In the genomic region with DNA sequence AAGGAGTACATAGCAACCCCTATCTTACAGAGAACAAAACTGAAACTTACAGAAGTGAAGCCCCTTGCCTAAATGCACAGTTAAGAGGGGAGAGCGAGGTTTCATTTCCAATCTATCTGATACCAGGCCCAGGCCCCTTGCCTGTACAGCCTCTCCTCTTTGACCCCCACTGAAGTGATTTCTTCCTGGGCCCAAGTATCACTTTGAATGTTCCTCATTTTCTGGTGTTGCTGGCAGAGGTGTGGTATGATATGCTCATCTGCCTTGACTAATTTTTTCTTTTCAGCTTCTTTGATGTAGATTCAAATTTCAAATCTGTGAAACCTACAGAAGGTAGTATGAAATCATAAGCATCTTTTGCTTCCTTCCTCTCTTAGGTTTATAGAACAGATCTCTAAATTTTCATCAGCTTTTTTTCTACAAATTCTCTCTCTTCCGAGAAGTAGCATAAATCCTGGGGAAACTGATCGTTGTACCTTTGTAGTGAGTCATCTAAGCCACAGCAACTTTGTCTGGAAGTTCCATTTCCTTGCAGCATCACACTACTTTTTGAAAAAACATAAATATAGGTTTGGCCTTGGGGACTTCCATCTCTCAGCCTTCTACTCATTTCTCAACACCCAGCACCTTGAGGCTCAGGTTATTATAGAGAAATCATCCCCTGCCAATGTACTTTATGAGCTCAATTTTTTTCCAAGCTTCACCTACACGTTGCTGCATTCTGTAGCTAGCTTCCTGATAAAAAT, we compare ENCODE assay signal across 9 cellular contexts.
A peak's percentile ranks its signal among the peaks of the same experiment; 100 is the strongest.
DNase-seq lines count a peak whose midpoint lies in the region; ATAC-seq and TF ChIP-seq lines count a peak whose summit lies in the region.
"Had no signal": no experiment of that assay in that cellular context is flagged by ENCODE, and none has a peak within 500 bp of the region (broad histone marks: within the 10 kb centered on the region; RNA-seq: fewer than 3 reads in every experiment).

No MANE protein-coding gene starts in this region.

- H3K27ac Mint-ChIP-seq in activated B cell treated with CpG ODN at 0.5 μM for 24 hours (peak overlapping the region; percentile 77), progenitor cell of endocrine pancreas (no peak overlapping the region)

- H3K4me3 ChIP-seq in SK-N-SH (ENCODE audit: low read depth in 2 of 2, low read length in 1 of 2): no peak overlapping the region
- H3K4me3 ChIP-seq: smooth muscle cell had no signal

- TF ChIP-seq RAD21 in SK-N-SH (IDR thresholded peaks at IDR 0.05; ENCODE audit: low read length): no peak

- ATAC-seq in GM18870 (IDR thresholded peaks at IDR 0.05; ENCODE audit: unreplicated experiment) (peak; percentile 73), HG02610 (IDR thresholded peaks at IDR 0.05; ENCODE audit: unreplicated experiment) (peak; percentile 85), activated B cell treated with CpG ODN at 0.5 μM for 24 hours (ENCODE audit: low read depth) (peak; percentile 90)

- H3K9me2 ChIP-seq in SK-N-SH: no peaks in the 10 kb centered on the region

- no peak for DNase-seq in activated B cell treated with CpG ODN at 0.5 μM for 24 hours
- peak; percentile 52 for DNase-seq in stimulated activated CD4-positive, alpha-beta T cell treated with anti-CD3 and anti-CD28 coated beads, Interleukin-1b, Interleukin-23, amount 100 ng/mL, for 48 hours
- DNase-seq in NCI-H524 (lab: John Stamatoyannopoulos, UW): no peak
- DNase-seq in SK-N-SH: no peak
- DNase-seq in cortex of kidney (lab: John Stamatoyannopoulos, UW): no peak
- no peak for DNase-seq in progenitor cell of endocrine pancreas (ENCODE audit: low spot score, unreplicated experiment)

- TF ChIP-seq EP300 in SK-N-SH (IDR thresholded peaks at IDR 0.05; ENCODE audit: borderline replicate concordance in 1 of 2, low read depth in 1 of 2, low read length in 1 of 2): no peak

- H3K4me1 Mint-ChIP-seq in activated B cell treated with CpG ODN at 0.5 μM for 24 hours (peaks cover 30% of the 10 kb centered on the region), progenitor cell of endocrine pancreas (ENCODE audit: low read depth) (peaks cover 4% of the 10 kb centered on the region)

- no peaks in the 10 kb centered on the region for H3F3A ChIP-seq in SK-N-SH (replicated peaks; ENCODE audit: insufficient read depth)

- no peaks in the 10 kb centered on the region for H3K4me1 ChIP-seq in SK-N-SH (ENCODE audit: control insufficient read depth in 1 of 2, insufficient read depth in 2 of 2, low read depth in 1 of 2, low read length in 1 of 2)

- 9% methylated on average over 4 of the region's 4 CpGs for WGBS in SK-N-SH (ENCODE audit: low lambda C conversion rate)

- H3K4me3 Mint-ChIP-seq in activated B cell treated with CpG ODN at 0.5 μM for 24 hours (peak overlapping the region; percentile 30), progenitor cell of endocrine pancreas (ENCODE audit: low read depth) (no peak overlapping the region)

- intact Hi-C loops in activated B cell treated with CpG ODN at 0.5 μM for 24 hours (cut with micrococcal nuclease): loop anchor here (1.0 to 5.0 kb wide), 6 partner anchors 52 to 403 kb away; no protein-coding TSS in a partner anchor

- H3K9me3 ChIP-seq in SK-N-SH: no peaks in the 10 kb centered on the region

- no peak overlapping the region for H3K9ac ChIP-seq in SK-N-SH

- H3K27me3 ChIP-seq in SK-N-SH (ENCODE audit: insufficient read depth): no peaks in the 10 kb centered on the region; the same call in 1 of the 2 replicates

- H3K36me3 Mint-ChIP-seq in activated B cell treated with CpG ODN at 0.5 μM for 24 hours (ENCODE audit: low read depth) (no peaks in the 10 kb centered on the region), progenitor cell of endocrine pancreas (ENCODE audit: insufficient read depth) (no peaks in the 10 kb centered on the region)

- TF ChIP-seq CTCF in activated B cell treated with CpG ODN at 0.5 μM for 24 hours (IDR thresholded peaks at IDR 0.05) (no peak), SK-N-SH (IDR thresholded peaks at IDR 0.05) (no peak), progenitor cell of endocrine pancreas (IDR thresholded peaks at IDR 0.05; ENCODE audit: unreplicated experiment) (no peak)

- no peak overlapping the region for H2AFZ ChIP-seq in SK-N-SH (ENCODE audit: low read depth)

- H3K79me2 ChIP-seq in SK-N-SH (ENCODE audit: insufficient read depth): no peaks in the 10 kb centered on the region

- H3K4me2 ChIP-seq in SK-N-SH: no peak overlapping the region
- H3K4me2 ChIP-seq: smooth muscle cell had no signal

- POLR2A ChIA-PET in activated B cell treated with CpG ODN at 0.5 μM for 24 hours (lab: Charles Lee): no interaction called here
- POLR2A ChIA-PET in SK-N-SH (lab: Yijun Ruan, JAX): no interaction called here

- H3K27me3 Mint-ChIP-seq in activated B cell treated with CpG ODN at 0.5 μM for 24 hours (no peaks in the 10 kb centered on the region), progenitor cell of endocrine pancreas (no peaks in the 10 kb centered on the region)

- H3K27ac ChIP-seq in SK-N-SH (ENCODE audit: low read depth in 2 of 2, low read length in 1 of 2): no peak overlapping the region

- no peaks in the 10 kb centered on the region for H3K9me3 Mint-ChIP-seq in activated B cell treated with CpG ODN at 0.5 μM for 24 hours
- H3K9me3 Mint-ChIP-seq in progenitor cell of endocrine pancreas (ENCODE audit: low read depth): no peaks in the 10 kb centered on the region

- no peaks in the 10 kb centered on the region for H4K20me1 ChIP-seq in SK-N-SH (ENCODE audit: insufficient read depth)

- H3K36me3 ChIP-seq in SK-N-SH (replicated peaks in 1 of 2; ENCODE audit: control insufficient read depth in 1 of 2, insufficient read depth in 2 of 2, low read length in 1 of 2): no peaks in the 10 kb centered on the region

- CTCF ChIA-PET in activated B cell treated with CpG ODN at 0.5 μM for 24 hours (lab: Charles Lee): interaction anchor here (1.5 kb wide), 2 partner anchors 9 to 109 kb away, joined by 3 read pairs; no protein-coding TSS in a partner anchor
- CTCF ChIA-PET in SK-N-SH (lab: Yijun Ruan, JAX): no interaction called here

TF ChIP-seq in SK-N-SH, 30 proteins besides CTCF, POLR2A, EP300 and RAD21:
- TF ChIP-seq RCOR1 (IDR thresholded peaks at IDR 0.05; ENCODE audit: low read length): no peak
- no peak for TF ChIP-seq GATA2 (CRISPR knock-in tag; IDR thresholded peaks at IDR 0.05)
- TF ChIP-seq POLR2AphosphoS5 (IDR thresholded peaks at IDR 0.05; ENCODE audit: low read depth, low read length): no peak
- no peak for TF ChIP-seq USF2 (IDR thresholded peaks at IDR 0.05; ENCODE audit: borderline replicate concordance, low read depth, low read length)
- no peak for TF ChIP-seq MXI1 (IDR thresholded peaks at IDR 0.05; ENCODE audit: low read depth, low read length)
- TF ChIP-seq, protein P1, sequence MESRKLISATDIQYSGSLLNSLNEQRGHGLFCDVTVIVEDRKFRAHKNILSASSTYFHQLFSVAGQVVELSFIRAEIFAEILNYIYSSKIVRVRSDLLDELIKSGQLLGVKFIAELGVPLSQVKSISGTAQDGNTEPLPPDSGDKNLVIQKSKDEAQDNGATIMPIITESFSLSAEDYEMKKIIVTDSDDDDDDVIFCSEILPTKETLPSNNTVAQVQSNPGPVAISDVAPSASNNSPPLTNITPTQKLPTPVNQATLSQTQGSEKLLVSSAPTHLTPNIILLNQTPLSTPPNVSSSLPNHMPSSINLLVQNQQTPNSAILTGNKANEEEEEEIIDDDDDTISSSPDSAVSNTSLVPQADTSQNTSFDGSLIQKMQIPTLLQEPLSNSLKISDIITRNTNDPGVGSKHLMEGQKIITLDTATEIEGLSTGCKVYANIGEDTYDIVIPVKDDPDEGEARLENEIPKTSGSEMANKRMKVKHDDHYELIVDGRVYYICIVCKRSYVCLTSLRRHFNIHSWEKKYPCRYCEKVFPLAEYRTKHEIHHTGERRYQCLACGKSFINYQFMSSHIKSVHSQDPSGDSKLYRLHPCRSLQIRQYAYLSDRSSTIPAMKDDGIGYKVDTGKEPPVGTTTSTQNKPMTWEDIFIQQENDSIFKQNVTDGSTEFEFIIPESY (IDR thresholded peaks at IDR 0.05; ENCODE audit: borderline replicate concordance, low read depth): no peak
